Comparison of ENCODE assay signal across 1 cellular context in the genomic region with DNA sequence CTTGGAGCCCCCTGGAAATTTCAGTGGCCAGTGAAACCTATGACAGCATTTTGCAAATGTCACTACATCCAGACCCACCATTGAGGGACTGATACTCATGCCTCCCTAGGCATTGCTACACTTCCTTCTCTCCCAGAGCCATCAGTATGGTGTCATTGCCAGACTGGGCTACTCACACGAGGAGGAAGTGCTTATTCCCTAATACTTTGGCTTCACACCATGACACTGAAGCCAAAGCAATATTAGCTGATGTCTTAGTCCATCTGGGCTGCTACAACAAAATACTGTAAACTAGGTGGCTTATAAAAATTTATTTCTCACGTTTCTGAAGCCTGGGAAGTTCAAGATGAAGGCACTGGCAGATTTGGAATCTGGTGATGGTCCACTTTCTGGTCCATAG.
TF ChIP-seq lines count a peak whose summit lies in the region.

No MANE protein-coding gene starts in this region.

TF ChIP-seq in H1, 55 proteins besides CTCF, POLR2A, EP300 and RAD21:
- TF ChIP-seq EGR1 (IDR thresholded peaks at IDR 0.05; ENCODE audit: borderline replicate concordance, low read depth, low read length) (no peak), GABPA (IDR thresholded peaks at IDR 0.05; ENCODE audit: borderline replicate concordance, insufficient read depth, low read length) (no peak), ATF2 (IDR thresholded peaks at IDR 0.05; ENCODE audit: low read length) (no peak), CHD7 (IDR thresholded peaks at IDR 0.05; ENCODE audit: insufficient replicate concordance, low read length) (no peak), MAFK (IDR thresholded peaks at IDR 0.05; ENCODE audit: low read depth, low read length) (no peak), SIX5 (IDR thresholded peaks at IDR 0.05; ENCODE audit: low read depth, low read length) (no peak), NRF1 (IDR thresholded peaks at IDR 0.05; ENCODE audit: low read depth, low read length) (no peak), SRF (IDR thresholded peaks at IDR 0.05; ENCODE audit: low read depth, low read length) (no peak), SIRT6 (IDR thresholded peaks at IDR 0.05; ENCODE audit: low read length) (no peak), NANOG (IDR thresholded peaks at IDR 0.05; ENCODE audit: insufficient read depth, low read depth, low read length, poor library complexity, severe bottlenecking) (no peak), POLR2AphosphoS5 (IDR thresholded peaks at IDR 0.05; ENCODE audit: low read depth, low read length) (no peak), SP2 (IDR thresholded peaks at IDR 0.05; ENCODE audit: low read length) (no peak), JUND (IDR thresholded peaks at IDR 0.05; ENCODE audit: low read length) (no peak), TCF12 (IDR thresholded peaks at IDR 0.05; ENCODE audit: low read depth, low read length) (no peak), USF2 (IDR thresholded peaks at IDR 0.05; ENCODE audit: low read length) (no peak), YY1 (IDR thresholded peaks at IDR 0.05; ENCODE audit: low read depth, low read length) (no peak)
